In the genomic region with DNA sequence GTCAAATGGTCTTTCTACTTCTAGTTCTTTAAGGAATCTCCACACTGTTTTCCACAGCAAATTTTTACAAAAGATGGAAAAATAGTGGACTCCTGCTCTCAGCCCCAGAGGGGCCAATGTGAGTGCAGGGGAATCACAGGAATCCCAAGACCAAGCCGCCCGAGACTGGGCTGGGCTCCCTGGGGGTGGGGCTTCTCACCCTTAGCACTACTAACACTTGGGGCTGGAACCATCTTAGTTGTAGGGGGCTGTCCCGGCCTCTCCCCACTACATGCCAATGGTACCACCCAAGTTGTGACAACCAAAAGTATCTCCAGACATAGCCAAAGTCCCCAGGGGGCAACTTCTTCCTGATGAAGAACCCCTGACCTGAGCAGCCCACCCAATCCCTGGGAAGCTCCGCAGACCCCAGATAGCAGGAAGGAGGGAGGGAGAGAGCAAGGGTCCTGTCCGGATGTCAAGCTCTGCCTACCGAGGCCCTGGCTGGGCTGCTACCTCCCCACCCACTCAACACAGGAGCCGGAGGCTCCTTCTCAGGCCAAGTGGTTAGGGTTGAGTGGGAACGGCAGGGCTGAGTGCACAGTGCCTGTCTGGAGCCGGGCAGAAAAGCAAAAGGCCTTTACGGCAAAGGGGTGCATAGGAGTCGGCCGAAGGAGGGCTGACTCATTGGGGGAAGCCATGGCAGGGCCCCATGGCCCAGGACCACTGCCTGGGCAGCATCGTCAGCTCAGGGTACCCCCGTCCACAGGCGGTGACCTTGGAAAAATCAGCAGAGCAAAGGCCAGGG, we compare ENCODE assay signal across 18 cellular contexts.
DNase-seq lines count a peak whose midpoint lies in the region; ATAC-seq, FAIRE-seq and TF ChIP-seq lines count a peak whose summit lies in the region.
"Had no signal": no experiment of that assay in that cellular context is flagged by ENCODE, and none has a peak within 500 bp of the region (broad histone marks: within the 10 kb centered on the region; RNA-seq: fewer than 3 reads in every experiment).

No MANE protein-coding gene starts in this region.

- H3K9me3 ChIP-seq in heart left ventricle (no peaks in the 10 kb centered on the region), kidney (ENCODE audit: control insufficient read depth in 1 of 2, low read length in 2 of 2) (no peaks in the 10 kb centered on the region), aorta (ENCODE audit: control insufficient read depth, low read length) (no peaks in the 10 kb centered on the region)
- H3K9me3 ChIP-seq: BLaER1 had no signal

- H3K27me3 Mint-ChIP-seq in progenitor cell of endocrine pancreas: no peaks in the 10 kb centered on the region

- TF ChIP-seq CTCF in heart left ventricle (IDR thresholded peaks at IDR 0.05) (no peak), kidney (IDR thresholded peaks at IDR 0.05; ENCODE audit: borderline replicate concordance, extremely low read depth, insufficient read depth) (no peak), progenitor cell of endocrine pancreas (IDR thresholded peaks at IDR 0.05; ENCODE audit: unreplicated experiment) (no peak)

- FAIRE-seq in kidney (lab: Jason Lieb, UNC): no peak
- FAIRE-seq: D721Med had no signal

- no peaks in the 10 kb centered on the region for H3K9me3 Mint-ChIP-seq in progenitor cell of endocrine pancreas (ENCODE audit: low read depth)

- H3K27me3 ChIP-seq in heart left ventricle: no peaks in the 10 kb centered on the region
- H3K27me3 ChIP-seq in aorta (ENCODE audit: control insufficient read depth in 1 of 2, insufficient read depth in 2 of 2, low read length in 1 of 2): no peaks in the 10 kb centered on the region
- H3K27me3 ChIP-seq: BLaER1 had no signal

- ATAC-seq in heart left ventricle (no peak), left ventricle myocardium superior (no peak), aorta (ENCODE audit: low FRiP score) (no peak)
- ATAC-seq: HCT116 had no signal

- no peak for TF ChIP-seq POLR2A in heart left ventricle (IDR thresholded peaks at IDR 0.05)

- WGBS in heart left ventricle, 4 donors: 83 to 93% (median 85%) methylated on average over 14 to 15 of the region's 15 CpGs
- 79 to 87% methylated on average over 15 of the region's 15 CpGs for WGBS in aorta, 2 donors

- peak overlapping the region; percentile 17 for H3K27ac Mint-ChIP-seq in progenitor cell of endocrine pancreas
- H3K27ac Mint-ChIP-seq: CD8-positive, alpha-beta memory T cell had no signal

- no peaks in the 10 kb centered on the region for H3K36me3 Mint-ChIP-seq in progenitor cell of endocrine pancreas (ENCODE audit: insufficient read depth)
- H3K36me3 Mint-ChIP-seq: CD8-positive, alpha-beta memory T cell had no signal

- H3K4me3 ChIP-seq in heart left ventricle (no peak overlapping the region), kidney (ENCODE audit: low read length in 2 of 2) (no peak overlapping the region), aorta (ENCODE audit: low read length in 2 of 2) (no peak overlapping the region)
- H3K4me3 ChIP-seq: BLaER1, PC-9 had no signal

- H3K36me3 ChIP-seq in heart left ventricle (no peaks in the 10 kb centered on the region), kidney (ENCODE audit: control insufficient read depth in 1 of 2, insufficient read depth in 2 of 2, low read length in 2 of 2) (no peaks in the 10 kb centered on the region), aorta (ENCODE audit: control insufficient read depth in 1 of 2, insufficient read depth in 2 of 2, low read length in 1 of 2) (no peaks in the 10 kb centered on the region)
- H3K36me3 ChIP-seq: BLaER1 had no signal

- peaks cover 20% of the 10 kb centered on the region for H3K4me1 Mint-ChIP-seq in progenitor cell of endocrine pancreas (ENCODE audit: low read depth)
- H3K4me1 Mint-ChIP-seq: CD8-positive, alpha-beta memory T cell had no signal

- H3K4me3 Mint-ChIP-seq in progenitor cell of endocrine pancreas (ENCODE audit: low read depth): no peak overlapping the region
- H3K4me3 Mint-ChIP-seq: CD8-positive, alpha-beta memory T cell had no signal

- intact Hi-C loops in heart left ventricle (cut with DNase I): loop anchor here in 3 of 10 donors (5.0 to 10.0 kb wide), 2 partner anchors 133 to 136 kb away; partner anchors contain the start of gene ANO1 (in 3 of the 3)
- intact Hi-C loops in left ventricle myocardium superior (cut with micrococcal nuclease): no loop called here
- intact Hi-C loops in kidney (cut with DNase I): no loop called here
- intact Hi-C loops in aorta (cut with DNase I): loop anchor here in 1 of 2 donors (5.0 kb wide), 1 partner anchor 46 kb away; no protein-coding TSS in a partner anchor

- peaks cover 0 to 26% (median 12%) of the 10 kb centered on the region in 12 donors for H3K4me1 ChIP-seq in heart left ventricle
- H3K4me1 ChIP-seq in kidney (ENCODE audit: control insufficient read depth in 1 of 2, insufficient read depth in 1 of 2, low read depth in 1 of 2, low read length in 2 of 2): peaks cover 3 to 4% of the 10 kb centered on the region in 2 donors
- no peaks in the 10 kb centered on the region for H3K4me1 ChIP-seq in aorta (ENCODE audit: control insufficient read depth in 1 of 2, insufficient read depth in 2 of 2, low read length in 2 of 2)

- H3K27ac ChIP-seq in heart left ventricle (peak overlapping the region in 8 of 12 donors; percentile 6 to 94 (median 46)), kidney (ENCODE audit: low read depth in 2 of 2, low read length in 2 of 2) (no peak overlapping the region), aorta (ENCODE audit: low read depth in 1 of 2, low read length in 2 of 2) (no peak overlapping the region)
- H3K27ac ChIP-seq: BLaER1, PC-9 had no signal

- DNase-seq in heart left ventricle: peak in 1 of 5 donors; percentile 28
- DNase-seq in left ventricle myocardium superior: no peak
- DNase-seq in kidney: peak; percentile 31
- DNase-seq in progenitor cell of endocrine pancreas (ENCODE audit: low spot score, unreplicated experiment): no peak
- peak; percentile 32 to 43 for DNase-seq in aorta
- no peak for DNase-seq in dedifferentiated amniotic fluid mesenchymal stem cell (ENCODE audit: extremely low spot score)
- no peak for DNase-seq in cerebellum (ENCODE audit: low spot score)
- DNase-seq in activated CD4-positive, alpha-beta T cell treated with anti-CD3 and anti-CD28 coated beads for 48 hours: no peak
- DNase-seq: CD8-positive, alpha-beta memory T cell; DMS79; NCI-H1436 treated with DMSO at 0.1 percent for 48 hours; NCI-H2029 treated with DMSO at 0.1 percent for 48 hours; NCI-H510A; NCI-H774; PC-9 had no signal

- no peak overlapping the region for H3K9ac ChIP-seq in kidney (ENCODE audit: low read length in 2 of 2)
- H3K9ac ChIP-seq: BLaER1 had no signal

Comparison
In these comparisons a context has a peak if more than half of its experiments do, and no peak if none do; other contexts are left out.
1. DNase-seq: peak in kidney (single experiment) and aorta (2 of 2); none in left ventricle myocardium superior (single experiment), progenitor cell of endocrine pancreas (single experiment), dedifferentiated amniotic fluid mesenchymal stem cell (single experiment), cerebellum (single experiment) and activated CD4-positive, alpha-beta T cell treated with anti-CD3 and anti-CD28 coated beads for 48 hours (single experiment).
2. H3K27ac ChIP-seq: peak in heart left ventricle (8 of 12); none in kidney (0 of 2) and aorta (0 of 2).